In the genomic region with DNA sequence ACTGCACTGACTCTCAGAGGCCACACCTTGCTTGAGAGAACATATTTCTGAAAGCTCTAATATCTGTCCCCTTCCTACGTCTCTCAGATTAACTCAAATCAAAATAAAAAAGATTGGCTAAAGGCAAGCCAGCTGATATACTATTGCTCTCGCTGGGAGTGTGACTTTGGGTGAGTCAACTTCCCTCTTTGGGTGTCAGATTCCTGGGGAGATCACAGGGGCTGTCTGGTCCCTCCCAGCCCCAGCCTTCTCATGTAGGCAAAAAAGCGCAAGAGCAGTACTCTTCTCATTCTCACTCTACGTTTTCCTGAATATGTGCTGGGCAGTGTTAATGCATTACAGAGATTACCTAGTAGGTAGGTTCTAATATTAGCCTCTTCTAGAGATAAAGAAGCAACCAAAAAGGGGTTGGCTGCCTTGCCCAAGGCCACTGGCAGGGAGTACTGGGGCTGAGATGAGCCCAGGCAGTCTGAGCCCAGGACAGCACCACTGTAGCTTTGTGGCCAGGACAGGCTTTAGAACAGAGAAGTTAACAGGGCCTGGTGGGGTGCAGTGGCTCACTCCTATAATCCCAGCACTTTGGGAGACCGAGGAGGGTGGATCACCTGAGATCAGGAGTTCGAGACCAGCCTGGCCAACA, we compare ENCODE assay signal across 17 cellular contexts. TPM values are rescaled to one million over a fixed set of nuclear protein-coding genes. Genes with fewer than 3 reads are reported as not detected.
A peak's percentile ranks its signal among the peaks of the same experiment; 100 is the strongest.
DNase-seq lines count a peak whose midpoint lies in the region; ATAC-seq, FAIRE-seq and TF ChIP-seq lines count a peak whose summit lies in the region.
"Had no signal": no experiment of that assay in that cellular context is flagged by ENCODE, and none has a peak within 500 bp of the region (broad histone marks: within the 10 kb centered on the region; RNA-seq: fewer than 3 reads in every experiment).

No MANE protein-coding gene starts in this region.

- POLR2A ChIA-PET in CD4-positive, alpha-beta memory T cell (lab: Charles Lee; ENCODE audit: partially characterized antibody): no interaction called here
- POLR2A ChIA-PET in HepG2 (lab: Yijun Ruan, JAX): no interaction called here

- CTCF ChIA-PET in mammary epithelial cell (lab: Charles Lee; ENCODE audit: low non-redundant PET) (no interaction called here), HepG2 (lab: Yijun Ruan, JAX; ENCODE audit: low intra/inter-chr PET ratio, low total read pairs) (no interaction called here)
- CTCF ChIA-PET in CD4-positive, alpha-beta memory T cell (lab: Charles Lee; ENCODE audit: partially characterized antibody): interaction anchor here (1.2 kb wide), 3 partner anchors 18 to 130 kb away, joined by 3 to 4 read pairs (median 3); no protein-coding TSS in a partner anchor

- in situ Hi-C loops in mammary epithelial cell (cut with MboI; ENCODE audit: low sequenced_read_pairs in 2 of 2) (loop anchor here (5.0 kb wide), 1 partner anchor 127 kb away; no protein-coding TSS in a partner anchor), HepG2 (cut with HindIII; ENCODE audit: extremely low pct_ligation_motif_present, low pct_unique_long_range_greater_than_20kb) (loop anchor here (5.0 kb wide), 1 partner anchor 132 kb away; no protein-coding TSS in a partner anchor)

- H3K9me3 ChIP-seq in mammary epithelial cell (replicated peaks; ENCODE audit: insufficient read depth, low read length): no peaks in the 10 kb centered on the region
- H3K9me3 ChIP-seq in CD4-positive, alpha-beta memory T cell (ENCODE audit: control insufficient read depth in 1 of 2, low read length in 2 of 2): no peaks in the 10 kb centered on the region
- no peaks in the 10 kb centered on the region for H3K9me3 ChIP-seq in HepG2 (ENCODE audit: low read length)
- H3K9me3 ChIP-seq: Peyer's patch had no signal

- TF ChIP-seq RAD21 in HepG2 (CRISPR knock-in tag; IDR thresholded peaks at IDR 0.05): no peak

- no peak for ATAC-seq in HepG2
- ATAC-seq: activated CD4-positive, CD25-positive, alpha-beta regulatory T cell treated with anti-CD3 and anti-CD28 coated beads, Interleukin-2, amount 50 U/mL, for 24 hours had no signal

- peaks cover 8 to 13% (median 11%) of the 10 kb centered on the region in 4 donors for H3K4me1 Mint-ChIP-seq in CD4-positive, alpha-beta memory T cell

- H3K4me2 ChIP-seq in mammary epithelial cell (ENCODE audit: insufficient read depth, low read depth, low read length): no peak overlapping the region
- H3K4me2 ChIP-seq in HepG2 (ENCODE audit: low read depth, low read length): no peak overlapping the region
- H3K4me2 ChIP-seq: hepatocyte had no signal

- intact Hi-C loops in mammary epithelial cell (cut with micrococcal nuclease) (no loop called here), HepG2 (cut with micrococcal nuclease; ENCODE audit: unreplicated experiment) (loop anchor here (10.0 kb wide), 1 partner anchor 365 kb away; the partner anchor contains the start of gene MRPS33)
- intact Hi-C loops in CD4-positive, alpha-beta memory T cell (cut with micrococcal nuclease): no loop called here

- H3K27ac ChIP-seq in mammary epithelial cell (ENCODE audit: insufficient read depth, low read depth, low read length) (no peak overlapping the region), HepG2 (ENCODE audit: extremely low read length, insufficient read depth, low read length) (no peak overlapping the region)
- no peak overlapping the region for H3K27ac ChIP-seq in CD4-positive, alpha-beta memory T cell (ENCODE audit: low read depth, low read length)
- H3K27ac ChIP-seq: dorsolateral prefrontal cortex, hepatocyte, Peyer's patch had no signal

- H3K27ac Mint-ChIP-seq in CD4-positive, alpha-beta memory T cell: no peak overlapping the region

- no peak overlapping the region for H3K4me3 ChIP-seq in NB4 (ENCODE audit: low read depth, low read length)
- H3K4me3 ChIP-seq in mammary epithelial cell (replicated peaks in 1 of 3; ENCODE audit: insufficient read depth in 1 of 3, low read depth in 2 of 3, low read length in 3 of 3): no peak overlapping the region
- no peak overlapping the region for H3K4me3 ChIP-seq in CD4-positive, alpha-beta memory T cell (ENCODE audit: low read length in 2 of 2)
- H3K4me3 ChIP-seq in HepG2 (replicated peaks in 1 of 3; ENCODE audit: insufficient read depth in 1 of 3, low read depth in 2 of 3, low read length in 3 of 3): no peak overlapping the region
- H3K4me3 ChIP-seq: dorsolateral prefrontal cortex, hepatocyte, Peyer's patch had no signal

- no peak overlapping the region for H3K4me3 Mint-ChIP-seq in CD4-positive, alpha-beta memory T cell

- H3K27me3 ChIP-seq in mammary epithelial cell (ENCODE audit: insufficient read depth, low read length): no peaks in the 10 kb centered on the region
- no peaks in the 10 kb centered on the region for H3K27me3 ChIP-seq in CD4-positive, alpha-beta memory T cell (ENCODE audit: insufficient read depth, low read length)
- peaks cover 0 to 7% of the 10 kb centered on the region in 2 experiments; a peak in 3 of 5 replicates for H3K27me3 ChIP-seq in HepG2 (ENCODE audit: control insufficient read depth in 1 of 2, insufficient read depth in 2 of 2, low read length in 2 of 2)
- H3K27me3 ChIP-seq: dorsolateral prefrontal cortex, hepatocyte, Peyer's patch had no signal

- TF ChIP-seq CTCF in NB4 (IDR thresholded peaks at IDR 0.05; ENCODE audit: low read depth, low read length) (no peak), mammary epithelial cell (conservative IDR thresholded peaks at IDR 0.05 in 1 of 2, IDR thresholded peaks at IDR 0.05 in 1 of 2; ENCODE audit: extremely low read depth in 1 of 2, insufficient read depth in 1 of 2, low read depth in 1 of 2, low read length in 2 of 2) (no peak), HepG2 (CRISPR knock-in tag; IDR thresholded peaks at IDR 0.05) (no peak)

- dilution Hi-C loops in mammary epithelial cell (cut with HindIII; ENCODE audit: low sequenced_read_pairs): no loop called here

- no peaks in the 10 kb centered on the region for H3K36me3 ChIP-seq in mammary epithelial cell (ENCODE audit: insufficient read depth, low read length)
- H3K36me3 ChIP-seq in CD4-positive, alpha-beta memory T cell (ENCODE audit: insufficient read depth, low read length): no peaks in the 10 kb centered on the region
- H3K36me3 ChIP-seq in HepG2 (replicated peaks in 1 of 2; ENCODE audit: control insufficient read depth in 1 of 2, insufficient read depth in 2 of 2, low read length in 2 of 2): no peaks in the 10 kb centered on the region
- H3K36me3 ChIP-seq: Peyer's patch had no signal

- H4K20me1 ChIP-seq in mammary epithelial cell (ENCODE audit: insufficient read depth, low read length): no peaks in the 10 kb centered on the region
- H4K20me1 ChIP-seq in HepG2 (ENCODE audit: insufficient read depth, low read length): no peaks in the 10 kb centered on the region

- peaks cover 3 to 6% of the 10 kb centered on the region in 2 donors for H3K27me3 Mint-ChIP-seq in CD4-positive, alpha-beta memory T cell

- no peaks in the 10 kb centered on the region for H3K79me2 ChIP-seq in mammary epithelial cell (ENCODE audit: insufficient read depth, low read length)
- no peaks in the 10 kb centered on the region for H3K79me2 ChIP-seq in HepG2 (ENCODE audit: insufficient read depth, low read length)
- H3K79me2 ChIP-seq: hepatocyte had no signal

- no peak for TF ChIP-seq EP300 in HepG2 (IDR thresholded peaks at IDR 0.05; ENCODE audit: low read depth in 2 of 2, low read length in 2 of 2)
- no peak for TF ChIP-seq EP300 in HepG2 (CRISPR knock-in tag; IDR thresholded peaks at IDR 0.05; ENCODE audit: borderline replicate concordance)

- 72% methylated on average over 4 of the region's 6 CpGs for WGBS in mammary epithelial cell (ENCODE audit: low coverage, missing lambda C conversion rate)
- WGBS in HepG2 (ENCODE audit: low lambda C conversion rate): 46% methylated on average over 5 of the region's 6 CpGs

- H2AFZ ChIP-seq in mammary epithelial cell (ENCODE audit: low read depth, low read length) (peak overlapping the region; percentile 43), HepG2 (ENCODE audit: low read length) (no peak overlapping the region)
- H2AFZ ChIP-seq: hepatocyte had no signal

- H3K4me1 ChIP-seq in mammary epithelial cell (ENCODE audit: insufficient read depth, low read length) (peaks cover 16% of the 10 kb centered on the region), HepG2 (ENCODE audit: insufficient read depth, low read length) (peaks cover 4% of the 10 kb centered on the region; the same call in 1 of the 2 replicates)
- peaks cover 3% of the 10 kb centered on the region for H3K4me1 ChIP-seq in CD4-positive, alpha-beta memory T cell (ENCODE audit: insufficient read depth, low read length)

- H3K9me3 Mint-ChIP-seq in CD4-positive, alpha-beta memory T cell: no peaks in the 10 kb centered on the region

- H3K9ac ChIP-seq in mammary epithelial cell (ENCODE audit: insufficient read depth, low read length): no peak overlapping the region
- H3K9ac ChIP-seq in HepG2 (ENCODE audit: insufficient read depth, low read depth, low read length): no peak overlapping the region

- no peaks in the 10 kb centered on the region for H3K36me3 Mint-ChIP-seq in CD4-positive, alpha-beta memory T cell

- DNase-seq in EH (ENCODE audit: low read depth) (peak; percentile 60), NB4 (ENCODE audit: low read depth) (peak; percentile 56), mammary epithelial cell (peak; percentile 48), myocyte (ENCODE audit: low read depth) (peak; percentile 24), DMS153 treated with DMSO at 0.1 percent for 48 hours (lab: John Stamatoyannopoulos, UW; ENCODE audit: unreplicated experiment) (no peak), COR-L47 (lab: John Stamatoyannopoulos, UW) (no peak), HepG2 (ENCODE audit: low spot score) (no peak)
- no peak for DNase-seq in CD4-positive, alpha-beta memory T cell
- DNase-seq: activated naive CD4-positive, alpha-beta T cell; dorsolateral prefrontal cortex; NCI-H2029; NCI-H69; Peyer's patch had no signal

- TF ChIP-seq POLR2A in NB4 (IDR thresholded peaks at IDR 0.05; ENCODE audit: extremely low read depth, insufficient read length) (no peak), HepG2 (IDR thresholded peaks at IDR 0.05; ENCODE audit: insufficient read depth in 1 of 2, low read depth in 2 of 2, low read length in 2 of 2) (no peak)

- no TSS peak for BruUV-seq in mammary epithelial cell (replicated peaks; lab: Mats Ljungman, UMichigan)
- BruUV-seq in HepG2 (replicated peaks; lab: Mats Ljungman, UMichigan): no TSS peak

- FAIRE-seq in HepG2 (lab: Jason Lieb, UNC): no peak
- FAIRE-seq: GM19239 had no signal

RNA-seq across cellular contexts. Expression of gene DENND2A, which starts 9.1 kb away (rescaled TPM):
- total RNA-seq in mammary epithelial cell (1 to 10 TPM in 1 of 2 donors, under 1 TPM in 1; 0.17 to 1.6 TPM), myocyte (0.05 and 0.21 TPM in 2 replicates), HepG2 (2016; rRNA removed; fragmentation: Illumina TruSeq; extraction: Trizol) (not detected in 2 replicates)
- polyA plus RNA-seq in mammary epithelial cell (0.25 TPM), HepG2 (2011; rRNA removed) (0.12 TPM in 1 of 2 replicates, not detected in the other)
- not detected for polyA minus RNA-seq in mammary epithelial cell
- 0.06 TPM for polyA plus RNA-seq in myocyte (2012)
- not detected for total RNA-seq in CD4-positive, alpha-beta memory T cell
- polyA plus RNA-seq in CD4-positive, alpha-beta memory T cell: not detected
- total RNA-seq in HepG2 (2016; cell fraction: cytosol; rRNA removed; fragmentation: Illumina TruSeq; extraction: Trizol; ENCODE audit: low read depth): 0.09 and 0.10 TPM in 2 replicates
- total RNA-seq in HepG2 (2016; cell fraction: insoluble cytoplasmic fraction; rRNA removed; fragmentation: Illumina TruSeq; extraction: Trizol): not detected in 2 replicates
- not detected in 2 replicates for total RNA-seq in HepG2 (2016; cell fraction: membrane; rRNA removed; fragmentation: Illumina TruSeq; extraction: Trizol)
- total RNA-seq in HepG2 (2016; cell fraction: nucleus; rRNA removed; fragmentation: Illumina TruSeq; extraction: Trizol): not detected in 2 replicates
- polyA plus RNA-seq in HepG2 (2011; cell fraction: cytosol; rRNA removed): 0.05 TPM in 1 of 2 replicates, not detected in the other
- polyA plus RNA-seq in HepG2 (2011; cell fraction: nucleus; rRNA removed): not detected in 2 replicates
- polyA plus RNA-seq in HepG2 (2012): 0.04 and 0.13 TPM in 2 replicates
- polyA plus RNA-seq in HepG2 (2016; cell fraction: cytosol; fragmentation: Illumina TruSeq; extraction: Trizol; ENCODE audit: low read depth): 0.02 TPM in 1 of 2 replicates, not detected in the other
- polyA plus RNA-seq in HepG2 (2016; cell fraction: insoluble cytoplasmic fraction; fragmentation: Illumina TruSeq; extraction: Trizol; ENCODE audit: low read depth): not detected in 2 replicates
- not detected in 2 replicates for polyA plus RNA-seq in HepG2 (2016; cell fraction: membrane; fragmentation: Illumina TruSeq; extraction: Trizol; ENCODE audit: low read depth)
- not detected in 2 replicates for polyA plus RNA-seq in HepG2 (2016; cell fraction: nucleus; fragmentation: Illumina TruSeq; extraction: Trizol; ENCODE audit: insufficient read depth, low read depth)
- polyA minus RNA-seq in HepG2 (2011; rRNA and poly(A)+ RNA removed; ENCODE audit: low replicate concordance): not detected in 2 replicates
- polyA minus RNA-seq in HepG2 (2011; cell fraction: cytosol; rRNA and poly(A)+ RNA removed): not detected in 2 replicates
- polyA minus RNA-seq in HepG2 (2011; cell fraction: nucleus; rRNA and poly(A)+ RNA removed): not detected in 2 replicates
- total RNA-seq: T-helper 1 cell treated with Interleukin-12 subunit alpha and Interleukin-12 subunit beta and Interleukin-4 antibody, amounts not matched to agents 30 ng/mL and 1 ng/mL, for 36 hours had no signal

RNA-seq across cellular contexts. Expression of gene ADCK2, which starts 23.1 kb away (rescaled TPM):
- total RNA-seq in mammary epithelial cell (10 to 100 TPM; 21.8 to 22.4 TPM), myocyte (14.4 and 16.0 TPM in 2 replicates), HepG2 (2016; rRNA removed; fragmentation: Illumina TruSeq; extraction: Trizol) (13.0 and 18.8 TPM in 2 replicates)
- polyA plus RNA-seq in mammary epithelial cell (14.4 TPM), HepG2 (2011; rRNA removed) (8.6 and 11.0 TPM in 2 replicates)
- 17.4 TPM for polyA minus RNA-seq in mammary epithelial cell
- polyA plus RNA-seq in myocyte (2012): 14.8 TPM
- 10 to 100 TPM; 18.6 to 19.2 TPM for total RNA-seq in CD4-positive, alpha-beta memory T cell
- 10 to 100 TPM; 24.9 to 36.0 TPM for polyA plus RNA-seq in CD4-positive, alpha-beta memory T cell
- 11.3 and 12.9 TPM in 2 replicates for total RNA-seq in HepG2 (2016; cell fraction: cytosol; rRNA removed; fragmentation: Illumina TruSeq; extraction: Trizol; ENCODE audit: low read depth)
- 12.9 and 17.0 TPM in 2 replicates for total RNA-seq in HepG2 (2016; cell fraction: insoluble cytoplasmic fraction; rRNA removed; fragmentation: Illumina TruSeq; extraction: Trizol)
- total RNA-seq in HepG2 (2016; cell fraction: membrane; rRNA removed; fragmentation: Illumina TruSeq; extraction: Trizol): 21.8 and 27.4 TPM in 2 replicates
- total RNA-seq in HepG2 (2016; cell fraction: nucleus; rRNA removed; fragmentation: Illumina TruSeq; extraction: Trizol): 9.9 and 12.3 TPM in 2 replicates
- 9.4 and 11.4 TPM in 2 replicates for polyA plus RNA-seq in HepG2 (2011; cell fraction: cytosol; rRNA removed)
- 6.0 and 7.4 TPM in 2 replicates for polyA plus RNA-seq in HepG2 (2011; cell fraction: nucleus; rRNA removed)
- 9.1 and 12.8 TPM in 2 replicates for polyA plus RNA-seq in HepG2 (2012)
- polyA plus RNA-seq in HepG2 (2016; cell fraction: cytosol; fragmentation: Illumina TruSeq; extraction: Trizol; ENCODE audit: low read depth): 8.4 and 11.6 TPM in 2 replicates
- polyA plus RNA-seq in HepG2 (2016; cell fraction: insoluble cytoplasmic fraction; fragmentation: Illumina TruSeq; extraction: Trizol; ENCODE audit: low read depth): 12.7 and 13.0 TPM in 2 replicates
- polyA plus RNA-seq in HepG2 (2016; cell fraction: membrane; fragmentation: Illumina TruSeq; extraction: Trizol; ENCODE audit: low read depth): 14.0 and 16.5 TPM in 2 replicates
- polyA plus RNA-seq in HepG2 (2016; cell fraction: nucleus; fragmentation: Illumina TruSeq; extraction: Trizol; ENCODE audit: insufficient read depth, low read depth): 12.7 and 15.1 TPM in 2 replicates
- 16.6 and 21.9 TPM in 2 replicates for polyA minus RNA-seq in HepG2 (2011; rRNA and poly(A)+ RNA removed; ENCODE audit: low replicate concordance)
- polyA minus RNA-seq in HepG2 (2011; cell fraction: cytosol; rRNA and poly(A)+ RNA removed): 6.9 and 9.1 TPM in 2 replicates
- polyA minus RNA-seq in HepG2 (2011; cell fraction: nucleus; rRNA and poly(A)+ RNA removed): 5.5 and 6.8 TPM in 2 replicates

RNA-seq across cellular contexts. Expression of gene NDUFB2, which starts 46.8 kb away (rescaled TPM):
- total RNA-seq in mammary epithelial cell (100 to 1,000 TPM in 1 of 2 donors, 10 to 100 TPM in 1; 77.0 to 195 TPM), myocyte (388 and 434 TPM in 2 replicates), HepG2 (2016; rRNA removed; fragmentation: Illumina TruSeq; extraction: Trizol) (221 and 276 TPM in 2 replicates)
- polyA plus RNA-seq in mammary epithelial cell (434 TPM), HepG2 (2011; rRNA removed) (191 and 206 TPM in 2 replicates)
- polyA minus RNA-seq in mammary epithelial cell: 78.7 TPM
- 534 TPM for polyA plus RNA-seq in myocyte (2012)
- total RNA-seq in CD4-positive, alpha-beta memory T cell: 10 to 100 TPM; 94.4 to 98.6 TPM
- polyA plus RNA-seq in CD4-positive, alpha-beta memory T cell: 100 to 1,000 TPM; 410 to 639 TPM
- 157 and 214 TPM in 2 replicates for total RNA-seq in HepG2 (2016; cell fraction: cytosol; rRNA removed; fragmentation: Illumina TruSeq; extraction: Trizol; ENCODE audit: low read depth)
- 236 and 320 TPM in 2 replicates for total RNA-seq in HepG2 (2016; cell fraction: insoluble cytoplasmic fraction; rRNA removed; fragmentation: Illumina TruSeq; extraction: Trizol)
- total RNA-seq in HepG2 (2016; cell fraction: membrane; rRNA removed; fragmentation: Illumina TruSeq; extraction: Trizol): 201 and 247 TPM in 2 replicates
- 67.5 and 90.6 TPM in 2 replicates for total RNA-seq in HepG2 (2016; cell fraction: nucleus; rRNA removed; fragmentation: Illumina TruSeq; extraction: Trizol)
- polyA plus RNA-seq in HepG2 (2011; cell fraction: cytosol; rRNA removed): 340 and 406 TPM in 2 replicates
- polyA plus RNA-seq in HepG2 (2011; cell fraction: nucleus; rRNA removed): 77.0 and 82.4 TPM in 2 replicates
- polyA plus RNA-seq in HepG2 (2012): 92.9 and 110 TPM in 2 replicates
- polyA plus RNA-seq in HepG2 (2016; cell fraction: cytosol; fragmentation: Illumina TruSeq; extraction: Trizol; ENCODE audit: low read depth): 164 and 220 TPM in 2 replicates
- 232 and 255 TPM in 2 replicates for polyA plus RNA-seq in HepG2 (2016; cell fraction: insoluble cytoplasmic fraction; fragmentation: Illumina TruSeq; extraction: Trizol; ENCODE audit: low read depth)
- polyA plus RNA-seq in HepG2 (2016; cell fraction: membrane; fragmentation: Illumina TruSeq; extraction: Trizol; ENCODE audit: low read depth): 160 and 191 TPM in 2 replicates
- polyA plus RNA-seq in HepG2 (2016; cell fraction: nucleus; fragmentation: Illumina TruSeq; extraction: Trizol; ENCODE audit: insufficient read depth, low read depth): 139 and 150 TPM in 2 replicates
- polyA minus RNA-seq in HepG2 (2011; rRNA and poly(A)+ RNA removed; ENCODE audit: low replicate concordance): 49.6 and 83.1 TPM in 2 replicates
- 18.0 and 25.3 TPM in 2 replicates for polyA minus RNA-seq in HepG2 (2011; cell fraction: cytosol; rRNA and poly(A)+ RNA removed)
- 15.2 and 16.7 TPM in 2 replicates for polyA minus RNA-seq in HepG2 (2011; cell fraction: nucleus; rRNA and poly(A)+ RNA removed)

Comparison
In these comparisons a context has a peak if more than half of its experiments do, and no peak if none do; other contexts are left out.
1. DNase-seq: peak in EH (single experiment), NB4 (single experiment), mammary epithelial cell (single experiment) and myocyte (single experiment); none in DMS153 treated with DMSO at 0.1 percent for 48 hours (single experiment), CD4-positive, alpha-beta memory T cell (0 of 5), COR-L47 (single experiment) and HepG2 (single experiment).